ENCODE assay signal across 1 cellular context in the genomic region with DNA sequence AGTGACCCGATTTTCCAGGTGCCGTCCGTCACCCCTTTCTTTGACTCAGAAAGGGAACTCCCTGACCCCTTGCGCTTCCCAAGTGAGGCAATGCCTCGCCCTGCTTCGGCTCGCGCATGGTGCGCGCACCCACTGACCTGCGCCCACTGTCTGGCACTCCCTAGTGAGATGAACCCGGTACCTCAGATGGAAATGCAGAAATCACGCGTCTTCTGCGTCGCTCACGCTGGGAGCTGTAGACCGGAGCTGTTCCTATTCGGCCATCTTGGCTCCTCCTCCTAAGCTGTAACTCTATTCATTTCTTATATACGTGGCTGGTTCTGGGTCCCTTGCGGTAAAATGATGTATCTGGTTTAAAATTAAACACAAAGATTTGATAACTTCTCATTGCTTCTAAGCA.
TF ChIP-seq lines count a peak whose summit lies in the region.
"Not testable (repeated sequence)": the region's sequence is repeated elsewhere in the genome, so short reads cannot be mapped to it uniquely, and the experiment has no call there.

No MANE protein-coding gene starts in this region.

TF ChIP-seq in K562, 482 proteins besides CTCF, POLR2A, EP300 and RAD21 (continued from another document):
- TF ChIP-seq, protein P1, sequence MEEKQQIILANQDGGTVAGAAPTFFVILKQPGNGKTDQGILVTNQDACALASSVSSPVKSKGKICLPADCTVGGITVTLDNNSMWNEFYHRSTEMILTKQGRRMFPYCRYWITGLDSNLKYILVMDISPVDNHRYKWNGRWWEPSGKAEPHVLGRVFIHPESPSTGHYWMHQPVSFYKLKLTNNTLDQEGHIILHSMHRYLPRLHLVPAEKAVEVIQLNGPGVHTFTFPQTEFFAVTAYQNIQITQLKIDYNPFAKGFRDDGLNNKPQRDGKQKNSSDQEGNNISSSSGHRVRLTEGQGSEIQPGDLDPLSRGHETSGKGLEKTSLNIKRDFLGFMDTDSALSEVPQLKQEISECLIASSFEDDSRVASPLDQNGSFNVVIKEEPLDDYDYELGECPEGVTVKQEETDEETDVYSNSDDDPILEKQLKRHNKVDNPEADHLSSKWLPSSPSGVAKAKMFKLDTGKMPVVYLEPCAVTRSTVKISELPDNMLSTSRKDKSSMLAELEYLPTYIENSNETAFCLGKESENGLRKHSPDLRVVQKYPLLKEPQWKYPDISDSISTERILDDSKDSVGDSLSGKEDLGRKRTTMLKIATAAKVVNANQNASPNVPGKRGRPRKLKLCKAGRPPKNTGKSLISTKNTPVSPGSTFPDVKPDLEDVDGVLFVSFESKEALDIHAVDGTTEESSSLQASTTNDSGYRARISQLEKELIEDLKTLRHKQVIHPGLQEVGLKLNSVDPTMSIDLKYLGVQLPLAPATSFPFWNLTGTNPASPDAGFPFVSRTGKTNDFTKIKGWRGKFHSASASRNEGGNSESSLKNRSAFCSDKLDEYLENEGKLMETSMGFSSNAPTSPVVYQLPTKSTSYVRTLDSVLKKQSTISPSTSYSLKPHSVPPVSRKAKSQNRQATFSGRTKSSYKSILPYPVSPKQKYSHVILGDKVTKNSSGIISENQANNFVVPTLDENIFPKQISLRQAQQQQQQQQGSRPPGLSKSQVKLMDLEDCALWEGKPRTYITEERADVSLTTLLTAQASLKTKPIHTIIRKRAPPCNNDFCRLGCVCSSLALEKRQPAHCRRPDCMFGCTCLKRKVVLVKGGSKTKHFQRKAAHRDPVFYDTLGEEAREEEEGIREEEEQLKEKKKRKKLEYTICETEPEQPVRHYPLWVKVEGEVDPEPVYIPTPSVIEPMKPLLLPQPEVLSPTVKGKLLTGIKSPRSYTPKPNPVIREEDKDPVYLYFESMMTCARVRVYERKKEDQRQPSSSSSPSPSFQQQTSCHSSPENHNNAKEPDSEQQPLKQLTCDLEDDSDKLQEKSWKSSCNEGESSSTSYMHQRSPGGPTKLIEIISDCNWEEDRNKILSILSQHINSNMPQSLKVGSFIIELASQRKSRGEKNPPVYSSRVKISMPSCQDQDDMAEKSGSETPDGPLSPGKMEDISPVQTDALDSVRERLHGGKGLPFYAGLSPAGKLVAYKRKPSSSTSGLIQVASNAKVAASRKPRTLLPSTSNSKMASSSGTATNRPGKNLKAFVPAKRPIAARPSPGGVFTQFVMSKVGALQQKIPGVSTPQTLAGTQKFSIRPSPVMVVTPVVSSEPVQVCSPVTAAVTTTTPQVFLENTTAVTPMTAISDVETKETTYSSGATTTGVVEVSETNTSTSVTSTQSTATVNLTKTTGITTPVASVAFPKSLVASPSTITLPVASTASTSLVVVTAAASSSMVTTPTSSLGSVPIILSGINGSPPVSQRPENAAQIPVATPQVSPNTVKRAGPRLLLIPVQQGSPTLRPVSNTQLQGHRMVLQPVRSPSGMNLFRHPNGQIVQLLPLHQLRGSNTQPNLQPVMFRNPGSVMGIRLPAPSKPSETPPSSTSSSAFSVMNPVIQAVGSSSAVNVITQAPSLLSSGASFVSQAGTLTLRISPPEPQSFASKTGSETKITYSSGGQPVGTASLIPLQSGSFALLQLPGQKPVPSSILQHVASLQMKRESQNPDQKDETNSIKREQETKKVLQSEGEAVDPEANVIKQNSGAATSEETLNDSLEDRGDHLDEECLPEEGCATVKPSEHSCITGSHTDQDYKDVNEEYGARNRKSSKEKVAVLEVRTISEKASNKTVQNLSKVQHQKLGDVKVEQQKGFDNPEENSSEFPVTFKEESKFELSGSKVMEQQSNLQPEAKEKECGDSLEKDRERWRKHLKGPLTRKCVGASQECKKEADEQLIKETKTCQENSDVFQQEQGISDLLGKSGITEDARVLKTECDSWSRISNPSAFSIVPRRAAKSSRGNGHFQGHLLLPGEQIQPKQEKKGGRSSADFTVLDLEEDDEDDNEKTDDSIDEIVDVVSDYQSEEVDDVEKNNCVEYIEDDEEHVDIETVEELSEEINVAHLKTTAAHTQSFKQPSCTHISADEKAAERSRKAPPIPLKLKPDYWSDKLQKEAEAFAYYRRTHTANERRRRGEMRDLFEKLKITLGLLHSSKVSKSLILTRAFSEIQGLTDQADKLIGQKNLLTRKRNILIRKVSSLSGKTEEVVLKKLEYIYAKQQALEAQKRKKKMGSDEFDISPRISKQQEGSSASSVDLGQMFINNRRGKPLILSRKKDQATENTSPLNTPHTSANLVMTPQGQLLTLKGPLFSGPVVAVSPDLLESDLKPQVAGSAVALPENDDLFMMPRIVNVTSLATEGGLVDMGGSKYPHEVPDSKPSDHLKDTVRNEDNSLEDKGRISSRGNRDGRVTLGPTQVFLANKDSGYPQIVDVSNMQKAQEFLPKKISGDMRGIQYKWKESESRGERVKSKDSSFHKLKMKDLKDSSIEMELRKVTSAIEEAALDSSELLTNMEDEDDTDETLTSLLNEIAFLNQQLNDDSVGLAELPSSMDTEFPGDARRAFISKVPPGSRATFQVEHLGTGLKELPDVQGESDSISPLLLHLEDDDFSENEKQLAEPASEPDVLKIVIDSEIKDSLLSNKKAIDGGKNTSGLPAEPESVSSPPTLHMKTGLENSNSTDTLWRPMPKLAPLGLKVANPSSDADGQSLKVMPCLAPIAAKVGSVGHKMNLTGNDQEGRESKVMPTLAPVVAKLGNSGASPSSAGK (IDR thresholded peaks at IDR 0.05), result peak; percentile 82
- TF ChIP-seq EHMT2 (IDR thresholded peaks at IDR 0.05), result peak; percentile 44; the same call in 1 of the 2 replicates
- TF ChIP-seq NFRKB (IDR thresholded peaks at IDR 0.05; ENCODE audit: low read depth), result peak; percentile 65; the same call in 1 of the 2 replicates
- TF ChIP-seq YY1 (IDR thresholded peaks at IDR 0.05; ENCODE audit: borderline replicate concordance in 1 of 3, control insufficient read depth in 1 of 3, extremely low read depth in 1 of 3, insufficient read depth in 3 of 3, insufficient read length in 1 of 3, insufficient replicate concordance in 2 of 3, low read depth in 1 of 3, low read length in 2 of 3), result peak in 1 of 3 experiments; percentile 56
- TF ChIP-seq, protein P2, sequence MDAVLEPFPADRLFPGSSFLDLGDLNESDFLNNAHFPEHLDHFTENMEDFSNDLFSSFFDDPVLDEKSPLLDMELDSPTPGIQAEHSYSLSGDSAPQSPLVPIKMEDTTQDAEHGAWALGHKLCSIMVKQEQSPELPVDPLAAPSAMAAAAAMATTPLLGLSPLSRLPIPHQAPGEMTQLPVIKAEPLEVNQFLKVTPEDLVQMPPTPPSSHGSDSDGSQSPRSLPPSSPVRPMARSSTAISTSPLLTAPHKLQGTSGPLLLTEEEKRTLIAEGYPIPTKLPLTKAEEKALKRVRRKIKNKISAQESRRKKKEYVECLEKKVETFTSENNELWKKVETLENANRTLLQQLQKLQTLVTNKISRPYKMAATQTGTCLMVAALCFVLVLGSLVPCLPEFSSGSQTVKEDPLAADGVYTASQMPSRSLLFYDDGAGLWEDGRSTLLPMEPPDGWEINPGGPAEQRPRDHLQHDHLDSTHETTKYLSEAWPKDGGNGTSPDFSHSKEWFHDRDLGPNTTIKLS (IDR thresholded peaks at IDR 0.05; ENCODE audit: borderline replicate concordance, low read depth), result peak; percentile 60; the same call in 1 of the 2 replicates
- not testable (repeated sequence) for TF ChIP-seq ATF1 (CRISPR knock-in tag; IDR thresholded peaks at IDR 0.05)
- peak; percentile 41; the same call in 1 of the 2 replicates for TF ChIP-seq ATF1 (tag; IDR thresholded peaks at IDR 0.05)
- TF ChIP-seq SOX6 (IDR thresholded peaks at IDR 0.05), result peak; percentile 41; the same call in 1 of the 2 replicates
